ENCODE assay signal across 8 cellular contexts in the genomic region with DNA sequence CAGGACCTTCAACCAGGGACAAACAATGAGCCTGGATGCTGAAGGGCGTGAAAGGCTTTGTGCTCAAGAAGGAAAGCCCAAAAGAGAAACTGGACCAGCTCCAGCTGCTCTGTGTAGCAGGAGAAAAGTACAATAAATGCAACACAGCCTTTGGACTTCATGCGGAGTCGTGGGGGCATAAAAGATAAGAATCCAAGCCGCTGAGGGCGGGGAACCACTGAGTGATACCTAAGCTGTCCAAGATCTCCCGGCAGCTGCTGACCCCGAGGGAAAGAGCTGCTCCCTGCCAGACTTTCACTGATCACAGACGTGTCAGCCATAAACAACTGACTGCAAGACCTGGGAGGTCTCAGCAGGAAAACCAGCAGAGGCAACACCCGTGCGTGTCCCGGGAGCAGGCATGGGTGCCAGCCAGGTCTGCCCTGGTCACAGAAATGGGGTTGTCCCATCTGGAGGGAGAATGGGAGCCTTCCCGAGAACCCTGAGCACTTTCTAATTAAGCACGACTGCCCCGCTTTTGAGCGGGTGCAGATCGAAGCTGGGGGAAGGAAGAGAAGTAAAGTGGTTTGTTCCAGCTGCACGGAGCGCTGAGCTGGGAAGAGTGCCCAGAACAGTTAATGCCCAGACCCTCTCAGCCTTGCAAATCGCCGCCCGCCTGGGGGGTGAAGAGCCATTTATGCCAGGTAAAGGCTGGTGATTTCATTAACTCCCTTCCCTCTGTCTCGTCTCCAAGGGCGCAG.
DNase-seq lines count a peak whose midpoint lies in the region; ATAC-seq and TF ChIP-seq lines count a peak whose summit lies in the region.

No MANE protein-coding gene starts in this region.

- peak overlapping the region; percentile 52 for H3K27ac Mint-ChIP-seq in osteocyte (ENCODE audit: unreplicated experiment)

- H3K4me1 Mint-ChIP-seq in osteocyte (ENCODE audit: unreplicated experiment): peaks cover 14% of the 10 kb centered on the region

- ATAC-seq in GM19463 (IDR thresholded peaks at IDR 0.05; ENCODE audit: unreplicated experiment): no peak

- H3K9me3 Mint-ChIP-seq in osteocyte (ENCODE audit: unreplicated experiment): no peaks in the 10 kb centered on the region

- H3K36me3 Mint-ChIP-seq in osteocyte (ENCODE audit: unreplicated experiment): no peaks in the 10 kb centered on the region

- TF ChIP-seq CTCF in osteocyte (IDR thresholded peaks at IDR 0.05): no peak
- TF ChIP-seq CTCF in GM20000 (IDR thresholded peaks at IDR 0.05; ENCODE audit: extremely low read depth, missing control alignments): no peak

- DNase-seq in DMS 273 (lab: John Stamatoyannopoulos, UW; ENCODE audit: unreplicated experiment) (peak; percentile 88), NCI-H2196 treated with DMSO at 0.1 percent for 48 hours (lab: John Stamatoyannopoulos, UW; ENCODE audit: unreplicated experiment) (peak; percentile 45), dermis blood vessel endothelial cell (peak; percentile 22), osteocyte (ENCODE audit: extremely low spot score, unreplicated experiment) (no peak), GM20000 (ENCODE audit: low spot score) (no peak), GM19238 (ENCODE audit: insufficient read length, low spot score) (no peak), HK-2 (ENCODE audit: unreplicated experiment) (no peak)

- H3K4me3 Mint-ChIP-seq in osteocyte (ENCODE audit: unreplicated experiment): no peak overlapping the region

- peaks cover 13% of the 10 kb centered on the region for H3K27me3 Mint-ChIP-seq in osteocyte (ENCODE audit: unreplicated experiment)

Comparison
In these comparisons a context has a peak if more than half of its experiments do, and no peak if none do; other contexts are left out.
1. DNase-seq: peak in DMS 273 (single experiment), NCI-H2196 treated with DMSO at 0.1 percent for 48 hours (single experiment) and dermis blood vessel endothelial cell (single experiment); none in osteocyte (single experiment), GM20000 (single experiment), GM19238 (single experiment) and HK-2 (single experiment).